9 cellular contexts compared by ENCODE assay signal in the genomic region with DNA sequence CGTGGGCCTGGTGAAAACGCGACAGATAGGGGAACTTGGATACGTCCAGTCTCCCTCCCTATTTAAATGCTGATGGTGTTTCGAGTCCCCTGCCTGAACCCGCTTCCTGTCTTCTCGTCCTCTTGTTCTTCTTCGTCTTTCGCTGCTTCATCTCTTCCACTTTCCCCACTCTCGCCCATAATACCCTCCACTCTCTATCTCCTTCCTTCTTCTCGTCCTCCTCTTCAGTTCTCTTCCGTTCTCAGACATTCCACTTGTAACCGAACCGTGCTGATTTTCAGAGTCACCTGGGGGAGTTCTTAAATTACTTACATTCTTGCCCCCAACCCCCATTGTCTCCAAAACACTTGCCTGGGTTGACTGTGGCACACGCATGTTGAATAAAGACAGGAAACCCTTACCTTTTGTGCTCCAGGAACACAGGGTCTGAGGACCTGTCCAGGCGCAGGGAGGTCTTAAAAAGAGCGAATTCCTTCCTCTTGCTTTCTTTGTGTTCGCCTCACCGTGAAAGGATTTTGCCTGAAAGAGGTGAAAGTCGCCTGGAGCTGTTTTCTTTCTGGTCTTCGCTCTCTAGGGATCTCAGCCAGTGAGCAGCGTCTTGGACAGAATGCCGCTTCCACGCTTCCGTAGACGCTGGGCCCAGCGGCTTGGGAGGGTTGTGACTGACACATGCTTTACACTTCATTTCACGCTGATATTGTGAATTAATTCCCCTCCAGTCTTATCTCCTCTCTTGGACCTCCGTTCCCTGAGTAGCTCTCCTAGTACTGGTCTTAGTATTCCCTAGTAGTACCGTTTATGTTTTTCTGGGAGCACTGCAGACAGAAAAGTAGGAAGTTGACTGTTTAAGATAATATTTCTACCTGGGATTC.
DNase-seq lines count a peak whose midpoint lies in the region; TF ChIP-seq lines count a peak whose summit lies in the region.
"Had no signal": no experiment of that assay in that cellular context is flagged by ENCODE, and none has a peak within 500 bp of the region (broad histone marks: within the 10 kb centered on the region; RNA-seq: fewer than 3 reads in every experiment).

No MANE protein-coding gene starts in this region.

- peak; percentile 26 for DNase-seq in NCI-H2227 (lab: John Stamatoyannopoulos, UW; ENCODE audit: unreplicated experiment)
- DNase-seq in NCI-H2227 treated with DMSO at 0.1 percent for 48 hours (lab: John Stamatoyannopoulos, UW): no peak
- DNase-seq in epithelial cell of esophagus (ENCODE audit: low read depth): peak; percentile 62
- peak; percentile 49 to 68 for DNase-seq in trophoblast cell
- DNase-seq in RKO (ENCODE audit: low spot score): no peak
- DNase-seq in adrenal gland: no peak
- DNase-seq in NCI-H526 treated with DMSO at 0.1 percent for 48 hours (lab: John Stamatoyannopoulos, UW): no peak
- DNase-seq: stimulated activated CD4-positive, alpha-beta T cell treated with anti-CD3 and anti-CD28 coated beads, Interleukin-2, amount 100 ng/mL, for 48 hours had no signal

- TF ChIP-seq CTCF in OCI-LY3 (IDR thresholded peaks at IDR 0.05; ENCODE audit: low read depth, low read length): no peak
- no peak for TF ChIP-seq CTCF in epithelial cell of esophagus (IDR thresholded peaks at IDR 0.05; ENCODE audit: insufficient read depth, low read depth, low read length, missing control alignments)
- no peak for TF ChIP-seq CTCF in adrenal gland (IDR thresholded peaks at IDR 0.05)

- H2AFZ ChIP-seq in OCI-LY3 (ENCODE audit: low read depth, low read length) (no peak overlapping the region), trophoblast cell (ENCODE audit: insufficient read depth, low read length, poor library complexity) (peak overlapping the region; percentile 66)

- H4K20me1 ChIP-seq in OCI-LY3 (ENCODE audit: insufficient read depth, low read length): no peaks in the 10 kb centered on the region

- H3K4ac ChIP-seq in trophoblast cell (ENCODE audit: low read depth, low read length): no peak overlapping the region

- no peak overlapping the region for H2BK12ac ChIP-seq in trophoblast cell (ENCODE audit: low read length)

- H2BK5ac ChIP-seq in trophoblast cell (ENCODE audit: low read depth, low read length, poor library complexity): no peak overlapping the region

- H3K4me2 ChIP-seq in OCI-LY3 (ENCODE audit: low read length): peak overlapping the region; percentile 46
- peak overlapping the region; percentile 90 for H3K4me2 ChIP-seq in trophoblast cell (ENCODE audit: low read length)

- H3K9ac ChIP-seq in OCI-LY3 (ENCODE audit: low read length) (no peak overlapping the region), trophoblast cell (ENCODE audit: low read length) (peak overlapping the region; percentile 70)

- no peaks in the 10 kb centered on the region for H3K79me2 ChIP-seq in OCI-LY3 (ENCODE audit: low read length)
- no peaks in the 10 kb centered on the region for H3K79me2 ChIP-seq in trophoblast cell (ENCODE audit: control insufficient read depth, insufficient read depth, low read length, poor library complexity)

- intact Hi-C loops in adrenal gland (cut with DNase I): no loop called here

- no peak overlapping the region for H3K27ac ChIP-seq in OCI-LY3 (ENCODE audit: low read length)
- H3K27ac ChIP-seq in trophoblast cell (ENCODE audit: low read depth, low read length): no peak overlapping the region
- no peak overlapping the region for H3K27ac ChIP-seq in adrenal gland

- no peak overlapping the region for H3K23ac ChIP-seq in trophoblast cell (ENCODE audit: low read length)

- H3K9me3 ChIP-seq in OCI-LY3 (ENCODE audit: insufficient read depth, low read length): no peaks in the 10 kb centered on the region
- H3K9me3 ChIP-seq in trophoblast cell (ENCODE audit: insufficient read depth, low read depth, low read length): peaks cover 2% of the 10 kb centered on the region
- H3K9me3 ChIP-seq in adrenal gland (replicated peaks in 1 of 3): no peaks in the 10 kb centered on the region

- H3K4me1 ChIP-seq in OCI-LY3 (ENCODE audit: low read length) (no peaks in the 10 kb centered on the region), trophoblast cell (ENCODE audit: control insufficient read depth in 1 of 2, insufficient read depth in 2 of 2, low read length in 2 of 2) (peaks cover 0 to 2% of the 10 kb centered on the region in 2 experiments), adrenal gland (replicated peaks in 1 of 2) (no peaks in the 10 kb centered on the region)

- no peak for TF ChIP-seq POLR2A in adrenal gland (IDR thresholded peaks at IDR 0.05)

- WGBS in trophoblast cell (ENCODE audit: extremely low coverage, insufficient coverage, insufficient read length): 100% methylated on average over 2 of the region's 30 CpGs
- 10 to 20% (median 11%) methylated on average over 30 of the region's 30 CpGs for WGBS in adrenal gland, 4 donors

- no peak overlapping the region for H3K14ac ChIP-seq in trophoblast cell (ENCODE audit: low read length)

- no peak overlapping the region for H2AK5ac ChIP-seq in trophoblast cell (ENCODE audit: low read length)

- H3K36me3 ChIP-seq in OCI-LY3 (replicated peaks; ENCODE audit: low read depth, low read length) (no peaks in the 10 kb centered on the region), trophoblast cell (ENCODE audit: control insufficient read depth in 1 of 2, insufficient read depth in 2 of 2, low read length in 2 of 2) (no peaks in the 10 kb centered on the region), adrenal gland (replicated peaks in 1 of 2) (no peaks in the 10 kb centered on the region)

- H4K91ac ChIP-seq in trophoblast cell (ENCODE audit: low read depth, low read length): no peak overlapping the region

- H2BK120ac ChIP-seq in trophoblast cell (ENCODE audit: insufficient read depth, low read length, poor library complexity): no peak overlapping the region

- H3K79me1 ChIP-seq in trophoblast cell (ENCODE audit: low read length): no peaks in the 10 kb centered on the region

- no peak overlapping the region for H3K18ac ChIP-seq in trophoblast cell (ENCODE audit: low read length)

- no peak overlapping the region for H4K12ac ChIP-seq in trophoblast cell (ENCODE audit: low read depth, low read length)

- peak overlapping the region; percentile 26 for H4K8ac ChIP-seq in trophoblast cell (ENCODE audit: low read depth, low read length)

- 0 out of 2 replicates have a peak overlapping the region, but pooled peaks have one; percentile 16 for H3K4me3 ChIP-seq in OCI-LY3 (ENCODE audit: low read length)
- peak overlapping the region; percentile 40 for H3K4me3 ChIP-seq in epithelial cell of esophagus (ENCODE audit: low read length)
- peak overlapping the region; percentile 71 for H3K4me3 ChIP-seq in trophoblast cell (ENCODE audit: low read depth, low read length)
- H3K4me3 ChIP-seq in adrenal gland: no peak overlapping the region

- H3K27me3 ChIP-seq in OCI-LY3 (ENCODE audit: low read depth, low read length): no peaks in the 10 kb centered on the region
- no peaks in the 10 kb centered on the region for H3K27me3 ChIP-seq in trophoblast cell (ENCODE audit: insufficient read depth, low read length)
- H3K27me3 ChIP-seq in adrenal gland: peaks cover 6% of the 10 kb centered on the region

Comparison
In these comparisons a context has a peak if more than half of its experiments do, and no peak if none do; other contexts are left out.
1. DNase-seq: peak in NCI-H2227 (single experiment), epithelial cell of esophagus (single experiment) and trophoblast cell (2 of 2); none in NCI-H2227 treated with DMSO at 0.1 percent for 48 hours (single experiment), RKO (single experiment), adrenal gland (0 of 7) and NCI-H526 treated with DMSO at 0.1 percent for 48 hours (single experiment).
2. H3K4me3 ChIP-seq: peak in OCI-LY3 (single experiment), epithelial cell of esophagus (single experiment) and trophoblast cell (single experiment); none in adrenal gland (0 of 4).